34 cellular contexts compared by ENCODE assay signal in the genomic region with DNA sequence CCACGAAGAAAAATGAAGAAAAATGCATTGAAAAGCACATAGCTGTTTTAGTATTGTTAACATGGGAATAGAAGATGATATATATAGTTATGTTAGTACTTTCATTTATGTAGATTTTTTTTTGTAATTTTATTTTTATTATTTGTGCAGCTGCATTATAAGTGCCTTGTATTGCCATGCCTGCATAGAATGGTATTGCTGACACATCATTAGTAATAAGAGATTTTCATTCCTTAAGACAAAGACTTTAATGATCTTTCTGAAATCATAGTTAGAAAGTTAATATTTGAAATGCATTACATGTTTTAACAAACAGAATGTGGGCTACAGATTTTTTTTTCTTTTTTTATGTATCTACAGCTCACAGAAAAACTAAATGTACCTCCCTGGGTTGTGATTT.
"Had no signal": no experiment of that assay in that cellular context is flagged by ENCODE, and none has a peak within 500 bp of the region (broad histone marks: within the 10 kb centered on the region; RNA-seq: fewer than 3 reads in every experiment).

No MANE protein-coding gene starts in this region.

- DNase-seq: activated effector memory CD4-positive, alpha-beta T cell treated with anti-CD3 and anti-CD28 coated beads, Interleukin-2, amount 50 U/mL, for 16 hours; activated effector memory CD4-positive, alpha-beta T cell treated with Interleukin-2 at 50 U/mL for 16 hours; activated gamma-delta T cell; activated gamma-delta T cell treated with Interleukin-2 at 50 U/mL for 16 hours; activated naive CD4-positive, alpha-beta T cell; activated naive CD4-positive, alpha-beta T cell treated with anti-CD3 and anti-CD28 coated beads for 36 hours; activated naive CD4-positive, alpha-beta T cell treated with anti-CD3 and anti-CD28 coated beads, Interleukin-2, amount 10 ng/mL, durations not matched to agents 7 days and 5 days; activated naive CD4-positive, alpha-beta T cell treated with anti-CD3 and anti-CD28 coated beads, Interleukin-2, amount 50 U/mL, for 16 hours; activated naive CD4-positive, alpha-beta T cell treated with Interleukin-2 at 50 U/mL for 16 hours; activated naive CD8-positive, alpha-beta T cell treated with anti-CD3 and anti-CD28 coated beads for 36 hours; activated naive CD8-positive, alpha-beta T cell treated with anti-CD3 and anti-CD28 coated beads, Interleukin-2, amount 10 ng/mL, durations not matched to agents 7 days and 5 days; activated naive CD8-positive, alpha-beta T cell treated with anti-CD3 and anti-CD28 coated beads, Interleukin-2, amount 50 U/mL, for 24 hours; activated T-cell treated with anti-CD3 and anti-CD28 coated beads, Interleukin-2, amount 50 U/mL, for 1 hour; activated T-cell treated with anti-CD3 and anti-CD28 coated beads, Interleukin-2, amount 50 U/mL, for 24 hours; activated T-cell treated with anti-CD3 and anti-CD28 coated beads, Interleukin-2, amount 50 U/mL, for 4 hours; activated T-cell treated with anti-CD3 and anti-CD28 coated beads, Interleukin-2, amount 50 U/mL, for 48 hours; activated T-cell treated with anti-CD3 and anti-CD28 coated beads, Interleukin-2, amount 50 U/mL, for 72 hours; adrenal gland; amniotic stem cell; amygdala; anterior cingulate cortex; aorta; body of pancreas; brain microvascular endothelial cell; caudate nucleus; central memory CD4-positive, alpha-beta T cell; cerebellar nuclear complex had no signal

- H3K36me3 ChIP-seq: adrenal gland, ascending aorta, brain microvascular endothelial cell, breast epithelium, cardiac muscle cell had no signal

- H3K27me3 ChIP-seq: adrenal gland, ascending aorta, body of pancreas, brain microvascular endothelial cell, breast epithelium, cardiac muscle cell had no signal

- ATAC-seq: activated naive CD4-positive, alpha-beta T cell treated with anti-CD3 and anti-CD28 coated beads, Interleukin-2, amount 50 U/mL, for 72 hours; activated naive CD8-positive, alpha-beta T cell treated with anti-CD3 and anti-CD28 coated beads, Interleukin-2, amount 50 U/mL, for 24 hours; activated T-cell treated with anti-CD3 and anti-CD28 coated beads, Interleukin-2, amount 50 U/mL, for 4 hours; activated T-cell treated with anti-CD3 and anti-CD28 coated beads, Interleukin-2, amount 50 U/mL, for 72 hours; activated T-helper 17 cell treated with anti-CD3 and anti-CD28 coated beads, Interleukin-2, amount 50 U/mL, for 72 hours; body of pancreas had no signal

- FAIRE-seq: astrocyte, bronchial epithelial cell had no signal

- H3K4me1 ChIP-seq: adrenal gland, ascending aorta, body of pancreas, breast epithelium had no signal

- H3K27ac ChIP-seq: adrenal gland, ascending aorta, body of pancreas, brain microvascular endothelial cell, breast epithelium, cardiac muscle cell had no signal

- H3K4me3 ChIP-seq: adrenal gland, ascending aorta, body of pancreas, breast epithelium, cardiac muscle cell had no signal

- H3K9me3 ChIP-seq: adrenal gland, ascending aorta, body of pancreas, breast epithelium had no signal
